In genomic region chr19:409006-409514, GRCh38 we compare ENCODE assay signal across 8 cellular contexts. TPM values are rescaled to one million over a fixed set of nuclear protein-coding genes. Genes with fewer than 3 reads are reported as not detected.
DNase-seq lines count a peak whose midpoint lies in the region; ATAC-seq and TF ChIP-seq lines count a peak whose summit lies in the region.

Gene C2CD4C (minus strand): TSS chr19:409147. CDS start chr19:408361, 786 bp downstream.

- H3K4ac ChIP-seq in mesenchymal stem cell (ENCODE audit: low read depth in 1 of 2, low read length in 2 of 2) = peak within 1 kb of the TSS in 1 of 2 experiments; percentile 33

- no peak within 1 kb of the TSS for H2BK15ac ChIP-seq in mesenchymal stem cell (ENCODE audit: low read depth, poor library complexity, severe bottlenecking)

- WGBS in mesenchymal stem cell = under 1% methylated on average over 40 of the region's 69 CpGs

- no peak within 1 kb of the TSS for H2BK12ac ChIP-seq in mesenchymal stem cell (ENCODE audit: low read length in 2 of 2)

- peak within 1 kb of the TSS in 1 of 2 experiments; percentile 53 for H3K23ac ChIP-seq in mesenchymal stem cell (ENCODE audit: low read length in 2 of 2)

- H4K91ac ChIP-seq in mesenchymal stem cell (ENCODE audit: low read length) = no peak within 1 kb of the TSS

- no peak for TF ChIP-seq CTCF in PC-3 (conservative IDR thresholded peaks at IDR 0.05; ENCODE audit: low read depth, low read length)
- no peak for TF ChIP-seq CTCF in chondrocyte (IDR thresholded peaks at IDR 0.05)
- TF ChIP-seq CTCF in tibial artery (IDR thresholded peaks at IDR 0.05) = no peak

- peak within 1 kb of the TSS; percentile 78 for H3K4me3 Mint-ChIP-seq in chondrocyte (ENCODE audit: unreplicated experiment)

- peak within 1 kb of the TSS in 1 of 2 experiments; percentile 64 for H3K14ac ChIP-seq in mesenchymal stem cell (ENCODE audit: low read length in 2 of 2)

- H3K27me3 ChIP-seq in PC-3 (ENCODE audit: low read length) (peaks cover 10% of the 10 kb centered on the region; the same call in 1 of the 2 replicates), mesenchymal stem cell (ENCODE audit: control insufficient read depth in 1 of 2, insufficient read depth in 1 of 2, low read length in 2 of 2) (peaks cover 54 to 77% of the 10 kb centered on the region in 2 experiments), tibial artery (peaks cover 0 to 85% of the 10 kb centered on the region in 2 donors)

- intact Hi-C loops in PC-3 (cut with micrococcal nuclease) (no loop called here), tibial artery (cut with DNase I; ENCODE audit: low total_unique reads) (no loop called here)

- H3K4me3 ChIP-seq in PC-3 (ENCODE audit: low read length) (peak within 1 kb of the TSS; percentile 39; the same call in 1 of the 2 replicates), mesenchymal stem cell (ENCODE audit: insufficient read depth in 1 of 2, low read depth in 1 of 2, low read length in 2 of 2) (peak within 1 kb of the TSS in 1 of 2 experiments; percentile 58), tibial artery (peak within 1 kb of the TSS; percentile 33 to 54)

- POLR2A ChIA-PET in PC-3 (lab: Charles Lee; ENCODE audit: unreplicated experiment) = no interaction called here

- no peaks in the 10 kb centered on the region for H3K79me1 ChIP-seq in mesenchymal stem cell (replicated peaks; ENCODE audit: low read length, poor library complexity, severe bottlenecking)

- CTCF ChIA-PET in PC-3 (lab: Charles Lee) = no interaction called here

- H3K9me2 ChIP-seq in PC-3 (replicated peaks; ENCODE audit: low read length) = no peaks in the 10 kb centered on the region

- H3K27ac ChIP-seq in PC-3 (ENCODE audit: low read length) (no peak within 1 kb of the TSS), mesenchymal stem cell (ENCODE audit: low read length, poor library complexity, severe bottlenecking) (no peak within 1 kb of the TSS), tibial artery (no peak within 1 kb of the TSS)

- H3K36me3 ChIP-seq in PC-3 (ENCODE audit: low read depth, low read length) = no peaks in the 10 kb centered on the region
- H3K36me3 ChIP-seq in mesenchymal stem cell (ENCODE audit: control insufficient read depth in 1 of 2, insufficient read depth in 2 of 2, low read depth in 1 of 2, low read length in 2 of 2) = no peaks in the 10 kb centered on the region
- no peaks in the 10 kb centered on the region for H3K36me3 ChIP-seq in tibial artery

- H3K4me1 ChIP-seq in PC-3 (ENCODE audit: insufficient read depth, low read length) (no peaks in the 10 kb centered on the region), mesenchymal stem cell (ENCODE audit: control insufficient read depth, insufficient read depth, low read depth, low read length) (peaks cover 17% of the 10 kb centered on the region), tibial artery (peaks cover 0 to 23% (median 21%) of the 10 kb centered on the region in 4 donors)

- H3F3A ChIP-seq in PC-3 (ENCODE audit: low read length, unreplicated experiment) = no peaks in the 10 kb centered on the region

- no peak within 1 kb of the TSS for H4K8ac ChIP-seq in mesenchymal stem cell (ENCODE audit: low read length)

- no peak within 1 kb of the TSS for H2BK5ac ChIP-seq in mesenchymal stem cell (ENCODE audit: low read depth, low read length, poor library complexity, severe bottlenecking)

- H3K9me3 Mint-ChIP-seq in chondrocyte (ENCODE audit: low read depth) = no peaks in the 10 kb centered on the region

- H3K36me3 Mint-ChIP-seq in chondrocyte (ENCODE audit: low read depth) = no peaks in the 10 kb centered on the region

- no peaks in the 10 kb centered on the region for H3K79me2 ChIP-seq in PC-3 (ENCODE audit: low read length)

- H3K9ac ChIP-seq in PC-3 (ENCODE audit: low read length) (no peak within 1 kb of the TSS), mesenchymal stem cell (ENCODE audit: low read length) (no peak within 1 kb of the TSS)

- H2AFZ ChIP-seq in PC-3 (ENCODE audit: low read length) = no peak within 1 kb of the TSS
- H2AFZ ChIP-seq in mesenchymal stem cell (ENCODE audit: low read depth, low read length) = peak within 1 kb of the TSS; percentile 67

- ATAC-seq in PC-3 = 0 out of 2 replicates have a peak, but pooled peaks have one; percentile 28
- ATAC-seq in GM21423 (IDR thresholded peaks at IDR 0.05; ENCODE audit: unreplicated experiment) = no peak
- no peak for ATAC-seq in GM19324 (IDR thresholded peaks at IDR 0.05; ENCODE audit: low FRiP score, unreplicated experiment)

- no peak within 1 kb of the TSS for H3K27ac Mint-ChIP-seq in chondrocyte (ENCODE audit: unreplicated experiment)

- peaks cover 6% of the 10 kb centered on the region for H3K4me1 Mint-ChIP-seq in chondrocyte (ENCODE audit: low read depth)

- H2BK120ac ChIP-seq in mesenchymal stem cell (ENCODE audit: low read depth, low read length) = no peak within 1 kb of the TSS

- peak within 1 kb of the TSS in 1 of 2 experiments; percentile 68 for H3K18ac ChIP-seq in mesenchymal stem cell (ENCODE audit: low read depth in 1 of 2, low read length in 2 of 2)

- DNase-seq in D341Med (ENCODE audit: low spot score) = peak; percentile 79
- DNase-seq in PC-3 = no peak
- peak; percentile 73 for DNase-seq in chondrocyte (ENCODE audit: low spot score)
- DNase-seq in mesenchymal stem cell = peak; percentile 19
- peak in 1 of 2 donors; percentile 50 for DNase-seq in tibial artery
- no peak for DNase-seq in NCI-H1694 (lab: John Stamatoyannopoulos, UW)

- peaks cover 7% of the 10 kb centered on the region for H3K27me3 Mint-ChIP-seq in chondrocyte (ENCODE audit: low read depth)

- BruUV-seq in PC-3 (replicated peaks; lab: Mats Ljungman, UMichigan) = no TSS peak

- H3K9me3 ChIP-seq in PC-3 (ENCODE audit: low read length) = no peaks in the 10 kb centered on the region
- H3K9me3 ChIP-seq in mesenchymal stem cell (ENCODE audit: control insufficient read depth, low read length) = no peaks in the 10 kb centered on the region
- H3K9me3 ChIP-seq in tibial artery = no peaks in the 10 kb centered on the region

- H2AK5ac ChIP-seq in mesenchymal stem cell (ENCODE audit: low read length, severe bottlenecking) = no peak within 1 kb of the TSS

- H3K4me2 ChIP-seq in PC-3 (ENCODE audit: low read length) (peak within 1 kb of the TSS; percentile 68), mesenchymal stem cell (ENCODE audit: low read length, poor library complexity, severe bottlenecking) (peak within 1 kb of the TSS; percentile 94)

- no peaks in the 10 kb centered on the region for H4K20me1 ChIP-seq in PC-3 (ENCODE audit: low read length)

RNA-seq across cellular contexts. Expression of gene C2CD4C, which starts in this region (rescaled TPM):
- total RNA-seq in PC-3 (2014; rRNA removed) (0.29 TPM in 2 replicates), chondrocyte (1.1 to 1.4 TPM (median 1.4 TPM) in 3 replicates)
- polyA plus RNA-seq in mesenchymal stem cell (2013, experiment 1 of 2) = 0.35 TPM
- 0.37 TPM for polyA plus RNA-seq in mesenchymal stem cell (2013, experiment 2 of 2)

Comparison
In these comparisons a context has a peak if more than half of its experiments do, and no peak if none do; other contexts are left out.
1. Peak in ATAC-seq, H3K4me3 ChIP-seq and H3K4me2 ChIP-seq in PC-3; RNA of the gene not detected or under 1 TPM.
2. DNase-seq: peak in D341Med (single experiment), chondrocyte (single experiment) and mesenchymal stem cell (single experiment); none in PC-3 (single experiment) and NCI-H1694 (single experiment).